Comparison of ENCODE assay signal across 9 cellular contexts in the genomic region with DNA sequence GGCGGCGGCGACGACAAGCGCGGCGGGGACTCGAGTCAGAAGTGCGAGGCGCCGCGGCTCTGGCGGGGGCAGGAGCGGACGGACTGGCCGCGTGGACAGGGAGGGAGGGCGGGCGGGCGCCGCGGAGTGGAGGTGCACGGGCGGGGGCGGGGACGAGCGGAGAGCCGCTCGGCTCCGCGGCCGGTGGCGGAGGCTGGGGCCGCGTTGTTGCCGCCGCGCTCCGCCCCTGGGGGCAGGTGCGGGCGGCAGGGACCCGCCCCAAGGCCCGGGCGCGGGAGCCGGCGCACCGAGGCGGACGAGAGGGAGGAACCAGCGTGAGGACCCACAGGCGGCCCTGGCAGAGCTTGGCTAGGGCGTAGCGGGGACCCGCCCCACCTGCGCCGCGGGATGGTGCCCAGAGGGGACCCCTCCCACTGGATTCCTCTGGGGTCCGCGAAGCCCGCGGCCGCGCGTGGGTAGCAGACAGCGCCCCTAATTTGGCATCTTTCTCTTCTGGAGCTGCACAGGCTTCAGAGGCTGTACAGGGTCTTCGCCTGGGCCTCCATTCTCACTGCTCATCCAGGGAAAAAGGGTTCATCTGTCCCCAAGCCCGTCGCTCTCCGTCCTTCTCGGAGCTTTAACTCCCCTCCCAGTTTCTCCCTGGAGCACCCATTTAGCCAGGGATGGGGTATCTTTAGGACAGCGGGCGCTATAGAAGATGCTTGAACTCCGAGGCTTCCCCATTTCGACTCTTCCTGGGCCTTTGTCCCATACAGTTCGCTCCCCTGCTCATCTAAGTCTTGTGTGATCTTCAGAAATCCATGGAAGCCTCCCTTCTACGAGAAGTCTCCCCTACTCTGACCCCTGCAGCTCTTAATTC. TPM values are rescaled to one million over a fixed set of nuclear protein-coding genes. Genes with fewer than 3 reads are reported as not detected.
DNase-seq lines count a peak whose midpoint lies in the region; TF ChIP-seq lines count a peak whose summit lies in the region.
"Had no signal": no experiment of that assay in that cellular context is flagged by ENCODE, and none has a peak within 500 bp of the region (broad histone marks: within the 10 kb centered on the region; RNA-seq: fewer than 3 reads in every experiment).

A gene (minus strand): TSS at position 45 of the 859 bp plus-strand sequence.

- H3K4me3 Mint-ChIP-seq in activated T-cell treated with anti-CD3 and anti-CD28 coated beads, Interleukin-2, amount 50 U/mL, for 24 hours, result peak within 1 kb of the TSS; percentile 58
- peak within 1 kb of the TSS; percentile 43 for H3K4me3 Mint-ChIP-seq in activated T-helper 2 cell treated with anti-CD3 and anti-CD28 coated beads, Interferon-gamma antibody, Interleukin-2, Interleukin-4, amounts not matched to agents 10 μg/mL and 5 μg/mL and 100 μg/mL, durations not matched to agents 14 hours and 24 hours and 36 hours (ENCODE audit: low read depth)

- H3K79me2 ChIP-seq in KMS-11 (ENCODE audit: insufficient read depth, low read depth), result no peaks in the 10 kb centered on the region

- no peaks in the 10 kb centered on the region for H3K36me3 Mint-ChIP-seq in activated T-cell treated with anti-CD3 and anti-CD28 coated beads, Interleukin-2, amount 50 U/mL, for 24 hours (ENCODE audit: low read depth)
- H3K36me3 Mint-ChIP-seq in activated T-helper 2 cell treated with anti-CD3 and anti-CD28 coated beads, Interferon-gamma antibody, Interleukin-2, Interleukin-4, amounts not matched to agents 10 μg/mL and 5 μg/mL and 100 μg/mL, durations not matched to agents 14 hours and 24 hours and 36 hours (ENCODE audit: low read depth), result no peaks in the 10 kb centered on the region

- no peak within 1 kb of the TSS for H3K9ac ChIP-seq in KMS-11

- H3K27me3 Mint-ChIP-seq in activated T-cell treated with anti-CD3 and anti-CD28 coated beads, Interleukin-2, amount 50 U/mL, for 24 hours, result peaks cover 66% of the 10 kb centered on the region
- H3K27me3 Mint-ChIP-seq in activated T-helper 2 cell treated with anti-CD3 and anti-CD28 coated beads, Interferon-gamma antibody, Interleukin-2, Interleukin-4, amounts not matched to agents 10 μg/mL and 5 μg/mL and 100 μg/mL, durations not matched to agents 14 hours and 24 hours and 36 hours (ENCODE audit: low read depth), result peaks cover 65% of the 10 kb centered on the region

- H3K36me3 ChIP-seq in KMS-11 (ENCODE audit: insufficient read depth) (no peaks in the 10 kb centered on the region), cardiac muscle cell (no peaks in the 10 kb centered on the region), prostate gland (no peaks in the 10 kb centered on the region)

- WGBS in prostate gland, result 9% methylated on average over 69 of the region's 77 CpGs

- H3K27ac ChIP-seq in KMS-11 (no peak within 1 kb of the TSS), cardiac muscle cell (no peak within 1 kb of the TSS), prostate gland (no peak within 1 kb of the TSS)

- H3K9me3 ChIP-seq in cardiac muscle cell (ENCODE audit: low read depth) (no peaks in the 10 kb centered on the region), prostate gland (no peaks in the 10 kb centered on the region)

- no peaks in the 10 kb centered on the region for H3K9me3 Mint-ChIP-seq in activated T-cell treated with anti-CD3 and anti-CD28 coated beads, Interleukin-2, amount 50 U/mL, for 24 hours
- no peaks in the 10 kb centered on the region for H3K9me3 Mint-ChIP-seq in activated T-helper 2 cell treated with anti-CD3 and anti-CD28 coated beads, Interferon-gamma antibody, Interleukin-2, Interleukin-4, amounts not matched to agents 10 μg/mL and 5 μg/mL and 100 μg/mL, durations not matched to agents 14 hours and 24 hours and 36 hours

- H3K4me1 Mint-ChIP-seq in activated T-cell treated with anti-CD3 and anti-CD28 coated beads, Interleukin-2, amount 50 U/mL, for 24 hours (ENCODE audit: low read depth), result peaks cover 17% of the 10 kb centered on the region
- H3K4me1 Mint-ChIP-seq in activated T-helper 2 cell treated with anti-CD3 and anti-CD28 coated beads, Interferon-gamma antibody, Interleukin-2, Interleukin-4, amounts not matched to agents 10 μg/mL and 5 μg/mL and 100 μg/mL, durations not matched to agents 14 hours and 24 hours and 36 hours (ENCODE audit: low read depth), result peaks cover 9% of the 10 kb centered on the region

- peak within 1 kb of the TSS; percentile 44; the same call in 1 of the 2 replicates for H2AFZ ChIP-seq in KMS-11 (ENCODE audit: low read depth)

- no peak for TF ChIP-seq POLR2A in prostate gland (IDR thresholded peaks at IDR 0.05)

- TF ChIP-seq CTCF in KMS-11 (conservative IDR thresholded peaks at IDR 0.05; ENCODE audit: low read depth, low read length) (no peak), cardiac muscle cell (IDR thresholded peaks at IDR 0.05; ENCODE audit: low read depth, low read length) (no peak), prostate gland (IDR thresholded peaks at IDR 0.05) (no peak)

- intact Hi-C loops in activated T-helper 2 cell treated with anti-CD3 and anti-CD28 coated beads, Interferon-gamma antibody, Interleukin-2, Interleukin-4, amounts not matched to agents 10 μg/mL and 5 μg/mL and 100 μg/mL, durations not matched to agents 14 hours and 24 hours and 36 hours (cut with micrococcal nuclease), result loop anchor here (10.0 kb wide), 2 partner anchors 54 to 154 kb away; no protein-coding TSS in a partner anchor
- intact Hi-C loops in prostate gland (cut with DNase I), result no loop called here

- H4K20me1 ChIP-seq in KMS-11 (ENCODE audit: insufficient read depth), result no peaks in the 10 kb centered on the region

- H3K4me3 ChIP-seq in KMS-11 (IDR thresholded peaks at IDR 0.05; ENCODE audit: insufficient read depth, low read depth, low read length) (no peak within 1 kb of the TSS), cardiac muscle cell (peak within 1 kb of the TSS; percentile 80), prostate gland (peak within 1 kb of the TSS; percentile 14 to 38)

- peak within 1 kb of the TSS; percentile 29; the same call in 1 of the 2 replicates for H3K4me2 ChIP-seq in KMS-11

- H3K4me1 ChIP-seq in KMS-11 (ENCODE audit: low read depth, poor library complexity, severe bottlenecking), result no peaks in the 10 kb centered on the region
- H3K4me1 ChIP-seq in cardiac muscle cell (ENCODE audit: low read depth), result peaks cover 14% of the 10 kb centered on the region
- peaks cover 5% of the 10 kb centered on the region for H3K4me1 ChIP-seq in prostate gland (replicated peaks)

- no peak within 1 kb of the TSS for H3K27ac Mint-ChIP-seq in activated T-cell treated with anti-CD3 and anti-CD28 coated beads, Interleukin-2, amount 50 U/mL, for 24 hours
- no peak within 1 kb of the TSS for H3K27ac Mint-ChIP-seq in activated T-helper 2 cell treated with anti-CD3 and anti-CD28 coated beads, Interferon-gamma antibody, Interleukin-2, Interleukin-4, amounts not matched to agents 10 μg/mL and 5 μg/mL and 100 μg/mL, durations not matched to agents 14 hours and 24 hours and 36 hours

- peak; percentile 52 for DNase-seq in activated T-cell treated with anti-CD3 and anti-CD28 coated beads, Interleukin-2, amount 50 U/mL, for 24 hours
- DNase-seq in activated T-cell treated with anti-CD3 and anti-CD28 coated beads, Interleukin-2, amount 50 U/mL, for 1 hour, result no peak
- no peak for DNase-seq in activated T-helper 2 cell treated with anti-CD3 and anti-CD28 coated beads, Interferon-gamma antibody, Interleukin-2, Interleukin-4, amounts not matched to agents 10 μg/mL and 5 μg/mL and 100 μg/mL, durations not matched to agents 14 hours and 24 hours and 36 hours (ENCODE audit: low spot score)
- DNase-seq in cardiac muscle cell (ENCODE audit: low read depth in 1 of 2, low spot score in 1 of 2) (peak in 1 of 2 donors; percentile 75), prostate gland (ENCODE audit: low spot score) (no peak), HUDEP-2 (lab: John Stamatoyannopoulos, UW; ENCODE audit: unreplicated experiment in 76 of 76) (no peak), NCI-H187 treated with DMSO at 0.1 percent for 48 hours (lab: John Stamatoyannopoulos, UW) (no peak)
- DNase-seq: DND-41 had no signal

- H3K27me3 ChIP-seq in KMS-11 (ENCODE audit: insufficient read depth, low read depth), result no peaks in the 10 kb centered on the region
- H3K27me3 ChIP-seq in cardiac muscle cell, result peaks cover 74% of the 10 kb centered on the region
- H3K27me3 ChIP-seq in prostate gland (replicated peaks; ENCODE audit: insufficient read depth), result peaks cover 7% of the 10 kb centered on the region

RNA-seq across cellular contexts. Expression of the gene that starts here (rescaled TPM):
- total RNA-seq in activated T-helper 2 cell treated with anti-CD3 and anti-CD28 coated beads, Interferon-gamma antibody, Interleukin-2, Interleukin-4, amounts not matched to agents 10 μg/mL and 5 μg/mL and 100 μg/mL, durations not matched to agents 14 hours and 24 hours and 36 hours, result 0.09 and 0.27 TPM in 2 replicates
- 30.3 and 45.8 TPM in 2 replicates for total RNA-seq in cardiac muscle cell
- polyA plus RNA-seq in cardiac muscle cell, result 58.1 and 75.9 TPM in 2 replicates
- 10 to 100 TPM in 1 of 2 donors, under 1 TPM in 1; 0.55 to 23.1 TPM for total RNA-seq in prostate gland
